In genomic region chr15:65305144-65305758, GRCh38 we compare ENCODE assay signal across 9 cellular contexts. TPM values are rescaled to one million over a fixed set of nuclear protein-coding genes. Genes with fewer than 3 reads are reported as not detected.
DNase-seq lines count a peak whose midpoint lies in the region; ATAC-seq and TF ChIP-seq lines count a peak whose summit lies in the region.
"Had no signal": no experiment of that assay in that cellular context is flagged by ENCODE, and none has a peak within 500 bp of the region (broad histone marks: within the 10 kb centered on the region; RNA-seq: fewer than 3 reads in every experiment).

No MANE protein-coding gene starts in this region.

- peaks cover 29% of the 10 kb centered on the region for H3K4me1 Mint-ChIP-seq in osteocyte (ENCODE audit: unreplicated experiment)

- no peaks in the 10 kb centered on the region for H3K36me3 Mint-ChIP-seq in osteocyte (ENCODE audit: unreplicated experiment)

- no peaks in the 10 kb centered on the region for H3K9me3 ChIP-seq in OCI-LY1 (ENCODE audit: low read length)
- no peaks in the 10 kb centered on the region for H3K9me3 ChIP-seq in endocrine pancreas (ENCODE audit: control insufficient read depth, low read length)

- no peaks in the 10 kb centered on the region for H3K9me3 Mint-ChIP-seq in osteocyte (ENCODE audit: unreplicated experiment)

- H3K4me3 ChIP-seq in OCI-LY1 (ENCODE audit: low read depth, low read length, poor library complexity, severe bottlenecking) (peak overlapping the region; percentile 4), endocrine pancreas (ENCODE audit: control insufficient read depth, insufficient read depth, low read length) (peak overlapping the region; percentile 92), H7 (ENCODE audit: insufficient read depth, low read depth, low read length) (no peak overlapping the region)

- peak overlapping the region; percentile 32 for H3K4me2 ChIP-seq in OCI-LY1 (ENCODE audit: low read length)

- no peaks in the 10 kb centered on the region for H4K20me1 ChIP-seq in OCI-LY1 (ENCODE audit: insufficient read depth, low read length)

- no peak overlapping the region; the same call in 1 of the 2 replicates for H3K9ac ChIP-seq in OCI-LY1 (ENCODE audit: low read length)
- H3K9ac ChIP-seq in endocrine pancreas (ENCODE audit: control insufficient read depth, insufficient read depth, low read length): no peak overlapping the region

- peak overlapping the region; percentile 73 for H3K27ac ChIP-seq in OCI-LY1 (ENCODE audit: low read depth, low read length, poor library complexity, severe bottlenecking)

- peak overlapping the region; percentile 98 for H3K27ac Mint-ChIP-seq in osteocyte (ENCODE audit: unreplicated experiment)

- H2AFZ ChIP-seq in OCI-LY1 (ENCODE audit: low read length): no peak overlapping the region

- H3K4me3 Mint-ChIP-seq in osteocyte (ENCODE audit: unreplicated experiment): peak overlapping the region; percentile 84

- no peaks in the 10 kb centered on the region for H3K79me2 ChIP-seq in OCI-LY1 (ENCODE audit: insufficient read depth, low read length)

- peak; percentile 37 for ATAC-seq in GM21526 (IDR thresholded peaks at IDR 0.05; ENCODE audit: low FRiP score, unreplicated experiment)
- ATAC-seq in GM21381 (IDR thresholded peaks at IDR 0.05; ENCODE audit: unreplicated experiment): no peak

- peaks cover 6% of the 10 kb centered on the region for H3F3A ChIP-seq in OCI-LY1 (ENCODE audit: insufficient read depth, low read length)

- H3K27me3 ChIP-seq in OCI-LY1 (ENCODE audit: insufficient read depth, low read length) (no peaks in the 10 kb centered on the region), endocrine pancreas (ENCODE audit: control insufficient read depth, insufficient read depth, low read length) (no peaks in the 10 kb centered on the region), H7 (ENCODE audit: control insufficient read depth, insufficient read depth, low read length) (no peaks in the 10 kb centered on the region)

- peaks cover 21% of the 10 kb centered on the region for H3K4me1 ChIP-seq in OCI-LY1 (ENCODE audit: insufficient read depth, low read length, severe bottlenecking)
- H3K4me1 ChIP-seq in endocrine pancreas (ENCODE audit: control insufficient read depth, insufficient read depth, low read length): no peaks in the 10 kb centered on the region

- H3K36me3 ChIP-seq in OCI-LY1 (ENCODE audit: insufficient read depth, low read length) (no peaks in the 10 kb centered on the region), endocrine pancreas (ENCODE audit: control insufficient read depth, insufficient read depth, low read length) (no peaks in the 10 kb centered on the region), H7 (replicated peaks; ENCODE audit: control insufficient read depth, insufficient read depth, low read length) (no peaks in the 10 kb centered on the region)

- H3K27me3 Mint-ChIP-seq in osteocyte (ENCODE audit: unreplicated experiment): no peaks in the 10 kb centered on the region

- no peaks in the 10 kb centered on the region for H3K9me2 ChIP-seq in OCI-LY1 (ENCODE audit: low read depth, low read length)

- TF ChIP-seq CTCF in OCI-LY1 (IDR thresholded peaks at IDR 0.05; ENCODE audit: low read length): no peak
- TF ChIP-seq CTCF in osteocyte (IDR thresholded peaks at IDR 0.05): no peak

- no peak for DNase-seq in osteocyte (ENCODE audit: extremely low spot score, unreplicated experiment)
- DNase-seq in superior temporal gyrus (ENCODE audit: extremely low spot score): no peak
- no peak for DNase-seq in T-helper 9 cell
- no peak for DNase-seq in H7

RNA-seq across cellular contexts. Expression of gene RNU5B-1, which starts 0.8 kb away (rescaled TPM):
- total RNA-seq in osteocyte: 18.5 and 32.7 TPM in 2 replicates
- not detected in 2 replicates for total RNA-seq in H7 (2014; rRNA removed; shearing (Covaris generic))
- total RNA-seq: SK-MEL-5 had no signal

RNA-seq across cellular contexts. Expression of gene RNU5A-1, which starts 9.4 kb away (rescaled TPM):
- not detected in 2 replicates for total RNA-seq in osteocyte
- not detected in 2 replicates for total RNA-seq in H7 (2014; rRNA removed; shearing (Covaris generic))
- total RNA-seq: SK-MEL-5 had no signal

RNA-seq across cellular contexts. Expression of gene PARP16, which starts 18.6 kb away (rescaled TPM):
- 9.4 and 9.5 TPM in 2 replicates for total RNA-seq in osteocyte
- 5.9 and 11.3 TPM in 2 replicates for total RNA-seq in H7 (2014; rRNA removed; shearing (Covaris generic))

Comparison
In these comparisons a context has a peak if more than half of its experiments do, and no peak if none do; other contexts are left out.
1. RNA of gene RNU5B-1, which starts 0.8 kb away (total RNA-seq): 18.5 to 32.7 TPM in osteocyte; not detected in H7; every median in the first group is over 10 times any median in the second.